Comparison of ENCODE assay signal across 8 cellular contexts in the genomic region with DNA sequence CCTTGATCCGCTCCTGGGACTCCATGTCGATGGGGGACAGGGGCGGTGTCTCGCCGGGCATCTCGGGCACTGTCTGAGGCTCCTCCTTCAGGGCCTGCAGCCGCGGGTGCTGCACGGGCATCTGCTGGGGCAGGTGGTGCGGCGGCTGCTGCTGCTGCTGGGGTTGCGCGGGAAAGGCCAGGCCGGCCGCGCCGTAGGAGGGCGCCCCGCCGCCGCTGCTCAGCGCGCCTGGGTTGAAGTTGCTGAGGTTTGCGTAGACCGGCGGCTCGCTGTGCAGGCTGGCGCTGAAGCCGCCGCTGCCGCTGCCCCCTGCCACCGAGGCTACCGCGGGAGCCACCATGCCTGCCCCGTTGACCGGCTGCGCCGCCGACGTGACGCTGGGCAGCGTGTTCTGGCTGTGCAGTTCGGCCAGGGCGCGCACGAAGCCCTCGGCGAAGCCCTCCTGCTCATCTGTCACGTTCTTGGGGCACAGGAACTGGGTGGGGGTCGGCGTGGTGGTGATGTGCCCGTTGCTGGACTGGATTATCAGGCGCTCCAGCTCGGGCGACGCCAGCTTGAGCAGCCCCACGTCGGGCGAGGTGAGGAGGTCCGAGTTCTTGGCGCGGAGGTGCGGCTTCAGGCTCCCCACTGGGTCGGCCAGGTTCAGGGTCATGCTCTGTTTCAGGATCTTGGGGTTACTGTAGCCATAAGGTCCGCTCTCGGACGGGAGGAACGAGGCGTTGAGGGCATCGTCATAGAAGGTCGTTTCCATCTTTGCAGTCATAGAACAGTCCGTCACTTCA. TPM values are rescaled to one million over a fixed set of nuclear protein-coding genes. Genes with fewer than 3 reads are reported as not detected.
DNase-seq lines count a peak whose midpoint lies in the region; ATAC-seq and TF ChIP-seq lines count a peak whose summit lies in the region.

No MANE protein-coding gene starts in this region.

- no peak for TF ChIP-seq CTCF in AG04450 (IDR thresholded peaks at IDR 0.05; ENCODE audit: low read depth, low read length)

- POLR2A ChIA-PET in AG04450 (lab: Yijun Ruan, JAX), result interaction anchor here (0.7 to 2.2 kb wide), 11 partner anchors 9 to 977 kb away, joined by 3 to 14 read pairs (median 7); no protein-coding TSS in a partner anchor

- peak; percentile 19 for ATAC-seq in GM18909 (IDR thresholded peaks at IDR 0.05; ENCODE audit: poor library complexity, unreplicated experiment)

- no peaks in the 10 kb centered on the region for H3K27me3 ChIP-seq in AG04450 (ENCODE audit: control insufficient read depth, insufficient read depth, low read length)

- H3K27ac ChIP-seq in AG04450 (ENCODE audit: low read depth, low read length), result peak overlapping the region; percentile 99

- H3K4me3 ChIP-seq in AG04450 (ENCODE audit: low read depth, low read length), result peak overlapping the region; percentile 93

- CTCF ChIA-PET in AG04450 (lab: Charles Lee), result interaction anchor here (2.0 kb wide), 1 partner anchor 917 kb away, joined by 9 read pairs; no protein-coding TSS in a partner anchor

- DNase-seq in AG04450 (ENCODE audit: low read depth, low spot score), result no peak
- DNase-seq in NCI-H2029 treated with DMSO at 0.1 percent for 48 hours (lab: John Stamatoyannopoulos, UW), result peak; percentile 78
- peak; percentile 42 for DNase-seq in activated CD4-positive, alpha-beta T cell treated with anti-CD3 and anti-CD28 coated beads, Interleukin-2, amount 50 U/mL, for 1 hour
- DNase-seq in ecto neural progenitor cell (ENCODE audit: low spot score), result peak; percentile 72
- DNase-seq in medulla oblongata (ENCODE audit: extremely low spot score), result peak; percentile 52
- peak; percentile 35 to 43 (median 35) for DNase-seq in stimulated activated CD4-positive, alpha-beta T cell treated with anti-CD3 and anti-CD28 coated beads, TNF-alpha, amount 100 ng/mL, for 4 hours (ENCODE audit: low read depth in 3 of 3)
- no peak for DNase-seq in dedifferentiated amniotic fluid mesenchymal stem cell (ENCODE audit: extremely low spot score)

- peaks cover 13% of the 10 kb centered on the region; the same call in 1 of the 2 replicates for H3K9me3 ChIP-seq in AG04450 (ENCODE audit: control insufficient read depth, insufficient read depth, low read length)

RNA-seq across cellular contexts. Expression of a gene that starts 1.3 kb away (rescaled TPM):
- 48.7 and 56.5 TPM in 2 replicates for polyA plus RNA-seq in AG04450 (2011; rRNA removed)
- polyA minus RNA-seq in AG04450 (2011; rRNA and poly(A)+ RNA removed), result 95.6 and 108 TPM in 2 replicates

Comparison
In these comparisons a context has a peak if more than half of its experiments do, and no peak if none do; other contexts are left out.
1. DNase-seq: peak in NCI-H2029 treated with DMSO at 0.1 percent for 48 hours (single experiment), activated CD4-positive, alpha-beta T cell treated with anti-CD3 and anti-CD28 coated beads, Interleukin-2, amount 50 U/mL, for 1 hour (single experiment), ecto neural progenitor cell (single experiment), medulla oblongata (single experiment) and stimulated activated CD4-positive, alpha-beta T cell treated with anti-CD3 and anti-CD28 coated beads, TNF-alpha, amount 100 ng/mL, for 4 hours (3 of 3); none in AG04450 (single experiment) and dedifferentiated amniotic fluid mesenchymal stem cell (single experiment).